ENCODE assay signal across 8 cellular contexts in genomic region chr2:9630001-9630749, GRCh38. TPM values are rescaled to one million over a fixed set of nuclear protein-coding genes. Genes with fewer than 3 reads are reported as not detected.
DNase-seq lines count a peak whose midpoint lies in the region; ATAC-seq and TF ChIP-seq lines count a peak whose summit lies in the region.

No MANE protein-coding gene starts in this region.

- peak overlapping the region; percentile 75 for H3K18ac ChIP-seq in IMR-90 (ENCODE audit: low read depth, low read length)

- peak overlapping the region; percentile 91 for H3K14ac ChIP-seq in IMR-90 (replicated peaks; ENCODE audit: low read depth, low read length)

- POLR2A ChIA-PET in IMR-90 (lab: Charles Lee; ENCODE audit: unreplicated experiment): interaction anchor here (0.5 to 1.1 kb wide), 3 partner anchors 15 to 109 kb away, joined by 3 to 4 read pairs (median 3); no protein-coding TSS in a partner anchor
- POLR2A ChIA-PET in Panc1 (lab: Charles Lee): interaction anchor here (0.6 to 1.9 kb wide), 7 partner anchors 27 to 208 kb away, joined by 3 to 9 read pairs (median 4); partner anchors contain the start of gene ADAM17

- peaks cover 43% of the 10 kb centered on the region for H3K36me3 Mint-ChIP-seq in activated T-helper 1 cell treated with anti-CD3 and anti-CD28 coated beads, Interleukin-12 subunit alpha, Interleukin-12 subunit beta, Interleukin-2, Interleukin-4 antibody, amounts not matched to agents 30 ng/mL and 10 ng/mL and 1 ng/mL, durations not matched to agents 14 hours and 24 hours and 36 hours (ENCODE audit: low read depth)
- peaks cover 36% of the 10 kb centered on the region for H3K36me3 Mint-ChIP-seq in natural killer cell treated with Interleukin-12 subunit alpha and Interleukin-12 subunit beta and Interleukin-15 and Interleukin-18, amount 100 ng/mL, for 72 hours

- peak overlapping the region; percentile 91 for H2AK5ac ChIP-seq in IMR-90 (ENCODE audit: low read depth, low read length)

- H3K27ac Mint-ChIP-seq in activated T-helper 1 cell treated with anti-CD3 and anti-CD28 coated beads, Interleukin-12 subunit alpha, Interleukin-12 subunit beta, Interleukin-2, Interleukin-4 antibody, amounts not matched to agents 30 ng/mL and 10 ng/mL and 1 ng/mL, durations not matched to agents 14 hours and 24 hours and 36 hours: peak overlapping the region; percentile 91
- H3K27ac Mint-ChIP-seq in natural killer cell treated with Interleukin-12 subunit alpha and Interleukin-12 subunit beta and Interleukin-15 and Interleukin-18, amount 100 ng/mL, for 72 hours: peak overlapping the region; percentile 48 to 78

- peaks cover 46% of the 10 kb centered on the region for H4K20me1 ChIP-seq in IMR-90 (ENCODE audit: insufficient read depth, low read length)

- in situ Hi-C loops in IMR-90 (cut with MboI; ENCODE audit: low sequenced_read_pairs): no loop called here
- in situ Hi-C loops in Panc1 (cut with HindIII; ENCODE audit: low pct_unique_long_range_greater_than_20kb, low sequenced_read_pairs): no loop called here

- no peaks in the 10 kb centered on the region for H3K27me3 ChIP-seq in IMR-90 (ENCODE audit: control insufficient read depth, insufficient read depth, low read length)
- H3K27me3 ChIP-seq in Panc1 (ENCODE audit: control insufficient read depth, insufficient read depth, low read length): no peaks in the 10 kb centered on the region

- 0% methylated on average over 49 of the region's 75 CpGs; no CpG with 5 or more reads in 1 of the 2 experiments for WGBS in IMR-90 (ENCODE audit: extremely low coverage in 2 of 2, insufficient read length in 1 of 2), 2 experiments

- peaks cover 12% of the 10 kb centered on the region for H3K36me3 ChIP-seq in IMR-90 (ENCODE audit: control insufficient read depth, insufficient read depth, low read length)
- peaks cover 17% of the 10 kb centered on the region for H3K36me3 ChIP-seq in Panc1 (ENCODE audit: control insufficient read depth, insufficient read depth, low read length)

- peak overlapping the region; percentile 56 for H2BK120ac ChIP-seq in IMR-90 (ENCODE audit: low read depth, low read length)

- H4K8ac ChIP-seq in IMR-90 (ENCODE audit: low read depth in 2 of 2, low read length in 2 of 2): peak overlapping the region; percentile 54 to 77; a peak in 2 of 4 replicates

- intact Hi-C loops in IMR-90 (cut with micrococcal nuclease): loop anchor here (1.0 to 10.0 kb wide), 6 partner anchors 17 to 485 kb away; partner anchors contain the start of genes CPSF3 and ITGB1BP1
- intact Hi-C loops in Panc1 (cut with micrococcal nuclease; ENCODE audit: unreplicated experiment): loop anchor here (10.0 kb wide), 1 partner anchor 165 kb away; no protein-coding TSS in a partner anchor
- intact Hi-C loops in activated T-helper 1 cell treated with anti-CD3 and anti-CD28 coated beads, Interleukin-12 subunit alpha, Interleukin-12 subunit beta, Interleukin-2, Interleukin-4 antibody, amounts not matched to agents 30 ng/mL and 10 ng/mL and 1 ng/mL, durations not matched to agents 14 hours and 24 hours and 36 hours (cut with micrococcal nuclease): loop anchor here (1.0 to 10.0 kb wide), 5 partner anchors 73 to 815 kb away; partner anchors contain the start of genes IAH1, KLF11, ODC1 and TAF1B

- H2AK9ac ChIP-seq in IMR-90 (replicated peaks; ENCODE audit: low read depth, low read length, poor library complexity): peak overlapping the region; percentile 63

- TF ChIP-seq RAD21 in IMR-90 (IDR thresholded peaks at IDR 0.05; ENCODE audit: low read length): peak; percentile 2; the same call in 1 of the 2 replicates

- peak overlapping the region; percentile 93 for H3K23ac ChIP-seq in IMR-90 (ENCODE audit: low read depth, low read length)

- peak overlapping the region; percentile 81 for H3K56ac ChIP-seq in IMR-90 (ENCODE audit: extremely low read depth, insufficient read depth, low read length)

- H2BK15ac ChIP-seq in IMR-90 (ENCODE audit: low read depth, low read length): no peak overlapping the region

- ATAC-seq in GM21526 (IDR thresholded peaks at IDR 0.05; ENCODE audit: low FRiP score, unreplicated experiment) (peak; percentile 38), IMR-90 (ENCODE audit: low read depth) (peak; percentile 64), Panc1 (peak; percentile 70)
- ATAC-seq in natural killer cell treated with Interleukin-12 subunit alpha and Interleukin-12 subunit beta and Interleukin-15 and Interleukin-18, amount 100 ng/mL, for 72 hours: peak; percentile 69 to 74

- no peak overlapping the region for H2BK20ac ChIP-seq in IMR-90 (ENCODE audit: low read depth, low read length)

- H3K4me3 Mint-ChIP-seq in activated T-helper 1 cell treated with anti-CD3 and anti-CD28 coated beads, Interleukin-12 subunit alpha, Interleukin-12 subunit beta, Interleukin-2, Interleukin-4 antibody, amounts not matched to agents 30 ng/mL and 10 ng/mL and 1 ng/mL, durations not matched to agents 14 hours and 24 hours and 36 hours: peak overlapping the region; percentile 97
- peak overlapping the region; percentile 99 for H3K4me3 Mint-ChIP-seq in natural killer cell treated with Interleukin-12 subunit alpha and Interleukin-12 subunit beta and Interleukin-15 and Interleukin-18, amount 100 ng/mL, for 72 hours

- peaks cover 0 to 24% of the 10 kb centered on the region in 2 experiments; a peak in 2 of 4 replicates for H3K79me1 ChIP-seq in IMR-90 (ENCODE audit: low read depth in 1 of 2, low read length in 2 of 2)

- H3K9ac ChIP-seq in IMR-90 (ENCODE audit: low read depth, low read length): peak overlapping the region; percentile 98

- H3K9me1 ChIP-seq in IMR-90 (ENCODE audit: insufficient read depth, low read length): 0 out of 2 replicates have a peak, but pooled peaks cover 6% of the 10 kb centered on the region

- peak overlapping the region; percentile 97 for H3K4me3 ChIP-seq in IMR-90 (ENCODE audit: insufficient read depth, low read depth, low read length)
- peak overlapping the region; percentile 65 to 91 for H3K4me3 ChIP-seq in Panc1 (ENCODE audit: low read depth in 2 of 2, low read length in 2 of 2)

- BruUV-seq in IMR-90 (replicated peaks; lab: Mats Ljungman, UMichigan) (TSS peak; percentile 39), Panc1 (replicated peaks; lab: Mats Ljungman, UMichigan) (no TSS peak)

- H4K5ac ChIP-seq in IMR-90 (ENCODE audit: low read depth, low read length): peak overlapping the region; percentile 74

- CTCF ChIA-PET in IMR-90 (lab: Yijun Ruan, JAX) (interaction anchor here (0.6 to 1.0 kb wide), 3 partner anchors 9 to 436 kb away, joined by 3 to 5 read pairs (median 4); no protein-coding TSS in a partner anchor), Panc1 (lab: Charles Lee) (interaction anchor here (0.9 kb wide), 1 partner anchor 183 kb away, joined by 4 read pairs; no protein-coding TSS in a partner anchor)

- TF ChIP-seq POLR2A in IMR-90 (IDR thresholded peaks at IDR 0.05; ENCODE audit: low read depth, low read length): peak; percentile 9; the same call in 1 of the 2 replicates

- peak overlapping the region; percentile 94 for H2AFZ ChIP-seq in IMR-90 (replicated peaks; ENCODE audit: low read length, poor library complexity)

- no peaks in the 10 kb centered on the region for H3K9me3 Mint-ChIP-seq in activated T-helper 1 cell treated with anti-CD3 and anti-CD28 coated beads, Interleukin-12 subunit alpha, Interleukin-12 subunit beta, Interleukin-2, Interleukin-4 antibody, amounts not matched to agents 30 ng/mL and 10 ng/mL and 1 ng/mL, durations not matched to agents 14 hours and 24 hours and 36 hours
- H3K9me3 Mint-ChIP-seq in natural killer cell treated with Interleukin-12 subunit alpha and Interleukin-12 subunit beta and Interleukin-15 and Interleukin-18, amount 100 ng/mL, for 72 hours: no peaks in the 10 kb centered on the region

- TF ChIP-seq CTCF in IMR-90 (conservative IDR thresholded peaks at IDR 0.05; ENCODE audit: low read depth, low read length): no peak
- TF ChIP-seq CTCF in Panc1 (IDR thresholded peaks at IDR 0.05): no peak

- peak overlapping the region; percentile 100 for H3K4me2 ChIP-seq in IMR-90 (ENCODE audit: low read depth, low read length)

- H3K27me3 Mint-ChIP-seq in activated T-helper 1 cell treated with anti-CD3 and anti-CD28 coated beads, Interleukin-12 subunit alpha, Interleukin-12 subunit beta, Interleukin-2, Interleukin-4 antibody, amounts not matched to agents 30 ng/mL and 10 ng/mL and 1 ng/mL, durations not matched to agents 14 hours and 24 hours and 36 hours (ENCODE audit: insufficient read depth): peaks cover 8% of the 10 kb centered on the region
- H3K27me3 Mint-ChIP-seq in natural killer cell treated with Interleukin-12 subunit alpha and Interleukin-12 subunit beta and Interleukin-15 and Interleukin-18, amount 100 ng/mL, for 72 hours: no peaks in the 10 kb centered on the region

- DNase-seq in D341Med (ENCODE audit: low spot score): peak; percentile 85
- DNase-seq in IMR-90: peak; percentile 53
- DNase-seq in Panc1 (ENCODE audit: low read depth, low spot score): no peak
- DNase-seq in activated T-helper 1 cell treated with anti-CD3 and anti-CD28 coated beads, Interleukin-12 subunit alpha, Interleukin-12 subunit beta, Interleukin-2, Interleukin-4 antibody, amounts not matched to agents 30 ng/mL and 10 ng/mL and 1 ng/mL, durations not matched to agents 14 hours and 24 hours and 36 hours (ENCODE audit: low spot score): peak; percentile 75
- DNase-seq in fibroblast of gingiva (ENCODE audit: low read depth): peak; percentile 71
- peak; percentile 85 for DNase-seq in natural killer cell treated with Interleukin-12 subunit alpha and Interleukin-12 subunit beta and Interleukin-15 and Interleukin-18, amount 100 ng/mL, for 72 hours (ENCODE audit: low spot score)
- peak; percentile 78 for DNase-seq in stimulated activated naive CD4-positive, alpha-beta T cell treated with Interleukin-2 at 50 U/mL for 16 hours (lab: John Stamatoyannopoulos, UW)

- peak overlapping the region; percentile 87 for H2BK5ac ChIP-seq in IMR-90 (ENCODE audit: low read depth, low read length, poor library complexity, severe bottlenecking)

- peaks cover 12% of the 10 kb centered on the region for H3K4me1 ChIP-seq in IMR-90 (ENCODE audit: control insufficient read depth, insufficient read depth, low read length)
- H3K4me1 ChIP-seq in Panc1 (ENCODE audit: control insufficient read depth, insufficient read depth, low read length): peaks cover 65% of the 10 kb centered on the region

- peak overlapping the region; percentile 84 for H4K91ac ChIP-seq in IMR-90 (ENCODE audit: insufficient read depth, low read depth, low read length)

- H3K9me3 ChIP-seq in IMR-90 (ENCODE audit: control insufficient read depth, insufficient read depth, low read length) (no peaks in the 10 kb centered on the region), Panc1 (ENCODE audit: control insufficient read depth, insufficient read depth, low read depth, low read length) (no peaks in the 10 kb centered on the region)

- H3K27ac ChIP-seq in IMR-90 (ENCODE audit: insufficient read depth, low read length) (peak overlapping the region; percentile 98), Panc1 (ENCODE audit: low read length) (peak overlapping the region; percentile 83)

- peaks cover 53% of the 10 kb centered on the region for H3K4me1 Mint-ChIP-seq in activated T-helper 1 cell treated with anti-CD3 and anti-CD28 coated beads, Interleukin-12 subunit alpha, Interleukin-12 subunit beta, Interleukin-2, Interleukin-4 antibody, amounts not matched to agents 30 ng/mL and 10 ng/mL and 1 ng/mL, durations not matched to agents 14 hours and 24 hours and 36 hours (ENCODE audit: low read depth)
- H3K4me1 Mint-ChIP-seq in natural killer cell treated with Interleukin-12 subunit alpha and Interleukin-12 subunit beta and Interleukin-15 and Interleukin-18, amount 100 ng/mL, for 72 hours (ENCODE audit: low read depth in 2 of 2): peaks cover 49 to 62% of the 10 kb centered on the region in 2 donors

- H3K4ac ChIP-seq in IMR-90 (ENCODE audit: low read depth, low read length): peak overlapping the region; percentile 91

- dilution Hi-C loops in IMR-90 (cut with HindIII; ENCODE audit: low sequenced_read_pairs, unreplicated experiment): no loop called here

RNA-seq across cellular contexts. Expression of gene YWHAQ, which starts 0.6 kb away (rescaled TPM):
- total RNA-seq in IMR-90 (2012; rRNA removed): 196 and 249 TPM in 2 replicates
- polyA plus RNA-seq in IMR-90 (2012; rRNA removed): 217 and 255 TPM in 2 replicates
- polyA plus RNA-seq in IMR-90 (2012; cell fraction: cytosol; rRNA removed): 73.8 and 128 TPM in 2 replicates
- 40.5 and 94.4 TPM in 2 replicates for polyA plus RNA-seq in IMR-90 (2012; cell fraction: nucleus; rRNA removed; ENCODE audit: low replicate concordance)
- total RNA-seq in Panc1 (2021; ENCODE audit: unreplicated experiment): 683 TPM
- 719 TPM for polyA plus RNA-seq in Panc1 (2012; ENCODE audit: insufficient read length)
- 290 and 311 TPM in 2 replicates for total RNA-seq in activated T-helper 1 cell treated with anti-CD3 and anti-CD28 coated beads, Interleukin-12 subunit alpha, Interleukin-12 subunit beta, Interleukin-2, Interleukin-4 antibody, amounts not matched to agents 30 ng/mL and 10 ng/mL and 1 ng/mL, durations not matched to agents 14 hours and 24 hours and 36 hours
- 100 to 1,000 TPM; 221 to 318 TPM for total RNA-seq in natural killer cell treated with Interleukin-12 subunit alpha and Interleukin-12 subunit beta and Interleukin-15 and Interleukin-18, amount 100 ng/mL, for 72 hours
